In genomic region chr2:150742094-150742493, GRCh38 we compare ENCODE assay signal across 26 cellular contexts.
DNase-seq lines count a peak whose midpoint lies in the region; ATAC-seq and TF ChIP-seq lines count a peak whose summit lies in the region.
"Had no signal": no experiment of that assay in that cellular context is flagged by ENCODE, and none has a peak within 500 bp of the region (broad histone marks: within the 10 kb centered on the region; RNA-seq: fewer than 3 reads in every experiment).

No MANE protein-coding gene starts in this region.

- ATAC-seq in PC-3 (no peak), right cardiac atrium (no peak)
- no peak for ATAC-seq in activated naive CD4-positive, alpha-beta T cell treated with anti-CD3 and anti-CD28 coated beads, Interleukin-2, amount 50 U/mL, for 72 hours

- intact Hi-C loops in mammary epithelial cell (cut with micrococcal nuclease) = no loop called here
- intact Hi-C loops in breast epithelium (cut with DNase I; ENCODE audit: low total_unique reads) = no loop called here
- intact Hi-C loops in PC-3 (cut with micrococcal nuclease) = no loop called here
- intact Hi-C loops in right cardiac atrium (cut with DNase I) = no loop called here

- TF ChIP-seq POLR2A in breast epithelium (IDR thresholded peaks at IDR 0.05) = no peak

- H2AFZ ChIP-seq in mammary epithelial cell (ENCODE audit: low read depth, low read length) (peak overlapping the region; percentile 7), Loucy (ENCODE audit: low read length) (peak overlapping the region; percentile 27), PC-3 (ENCODE audit: low read length) (0 out of 2 replicates have a peak overlapping the region, but pooled peaks have one; percentile 4)

- H4K20me1 ChIP-seq in mammary epithelial cell (ENCODE audit: insufficient read depth, low read length) = no peaks in the 10 kb centered on the region
- H4K20me1 ChIP-seq in Loucy (ENCODE audit: insufficient read depth, low read length, poor library complexity, severe bottlenecking) = no peaks in the 10 kb centered on the region
- no peaks in the 10 kb centered on the region for H4K20me1 ChIP-seq in PC-3 (ENCODE audit: low read length)
- H4K20me1 ChIP-seq: BLaER1 treated with 17β-estradiol and CSF1 and Interleukin-3, amounts not matched to agents 10 nM and 100 nM had no signal

- no TSS peak for BruUV-seq in mammary epithelial cell (replicated peaks; lab: Mats Ljungman, UMichigan)
- no TSS peak for BruUV-seq in PC-3 (replicated peaks; lab: Mats Ljungman, UMichigan)

- H3K27ac Mint-ChIP-seq in activated naive CD4-positive, alpha-beta T cell treated with anti-CD3 and anti-CD28 coated beads, Interleukin-2, amount 50 U/mL, for 72 hours = no peak overlapping the region
- H3K27ac Mint-ChIP-seq: CD4-positive, alpha-beta memory T cell; H9 had no signal

- H3K9ac ChIP-seq in mammary epithelial cell (ENCODE audit: insufficient read depth, low read length) = no peak overlapping the region
- H3K9ac ChIP-seq in Loucy (ENCODE audit: low read depth, low read length, poor library complexity, severe bottlenecking) = no peak overlapping the region
- H3K9ac ChIP-seq in PC-3 (ENCODE audit: low read length) = no peak overlapping the region
- H3K9ac ChIP-seq: BLaER1 treated with 17β-estradiol and CSF1 and Interleukin-3, amounts not matched to agents 10 nM and 100 nM had no signal

- H3K27ac ChIP-seq in mammary epithelial cell (ENCODE audit: insufficient read depth, low read depth, low read length) (no peak overlapping the region), breast epithelium (no peak overlapping the region), PC-3 (ENCODE audit: low read length) (no peak overlapping the region), right cardiac atrium (ENCODE audit: low read length) (no peak overlapping the region)
- H3K27ac ChIP-seq: BLaER1 treated with 17β-estradiol and CSF1 and Interleukin-3, amounts not matched to agents 10 nM and 100 nM; RWPE1 had no signal

- no peak overlapping the region for H3K4me3 ChIP-seq in mammary epithelial cell (replicated peaks in 1 of 3; ENCODE audit: insufficient read depth in 1 of 3, low read depth in 2 of 3, low read length in 3 of 3)
- peak overlapping the region in 1 of 3 donors; percentile 6 for H3K4me3 ChIP-seq in breast epithelium
- no peak overlapping the region for H3K4me3 ChIP-seq in Loucy (ENCODE audit: low read length, poor library complexity, severe bottlenecking)
- H3K4me3 ChIP-seq in PC-3 (ENCODE audit: low read length) = no peak overlapping the region
- H3K4me3 ChIP-seq in right cardiac atrium (ENCODE audit: low read length) = no peak overlapping the region
- H3K4me3 ChIP-seq: BLaER1 treated with 17β-estradiol and CSF1 and Interleukin-3, amounts not matched to agents 10 nM and 100 nM had no signal

- DNase-seq in mammary epithelial cell = no peak
- DNase-seq in breast epithelium (ENCODE audit: low spot score in 2 of 2) = no peak
- DNase-seq in PC-3 = no peak
- no peak for DNase-seq in DMS114 treated with DMSO at 0.1 percent for 48 hours (lab: John Stamatoyannopoulos, UW; ENCODE audit: unreplicated experiment)
- DNase-seq in right cardiac atrium = no peak
- no peak for DNase-seq in activated naive CD4-positive, alpha-beta T cell treated with anti-CD3 and anti-CD28 coated beads, Interleukin-2, amount 50 U/mL, for 72 hours (ENCODE audit: low spot score in 2 of 2)
- no peak for DNase-seq in activated effector memory CD4-positive, alpha-beta T cell treated with Interleukin-2 at 50 U/mL for 16 hours
- DNase-seq: 8988T; AML-193; Caco-2; CD4-positive, alpha-beta memory T cell; DMS79; H9; KBM-7; NCI-H1092 treated with DMSO at 0.1 percent for 48 hours; NCI-H1436; NCI-H187; NCI-H2171 treated with DMSO at 0.1 percent for 48 hours; NCI-H345; NCI-H510A treated with DMSO at 0.1 percent for 48 hours; NCI-H748 treated with DMSO at 0.1 percent for 48 hours; SHP77; T-helper 1 cell had no signal

- H3K4me1 ChIP-seq in mammary epithelial cell (ENCODE audit: insufficient read depth, low read length) (no peaks in the 10 kb centered on the region), breast epithelium (no peaks in the 10 kb centered on the region), Loucy (ENCODE audit: insufficient read depth, low read length, poor library complexity, severe bottlenecking) (no peaks in the 10 kb centered on the region), PC-3 (ENCODE audit: insufficient read depth, low read length) (no peaks in the 10 kb centered on the region), right cardiac atrium (ENCODE audit: control insufficient read depth, insufficient read depth, low read length) (no peaks in the 10 kb centered on the region)
- H3K4me1 ChIP-seq: BLaER1 treated with 17β-estradiol and CSF1 and Interleukin-3, amounts not matched to agents 10 nM and 100 nM; Caco-2 had no signal

- no peaks in the 10 kb centered on the region for H3K36me3 ChIP-seq in mammary epithelial cell (ENCODE audit: insufficient read depth, low read length)
- no peaks in the 10 kb centered on the region for H3K36me3 ChIP-seq in breast epithelium
- no peaks in the 10 kb centered on the region for H3K36me3 ChIP-seq in Loucy (ENCODE audit: insufficient read depth, low read length)
- no peaks in the 10 kb centered on the region for H3K36me3 ChIP-seq in PC-3 (ENCODE audit: low read depth, low read length)
- H3K36me3 ChIP-seq: BLaER1 treated with 17β-estradiol and CSF1 and Interleukin-3, amounts not matched to agents 10 nM and 100 nM had no signal

- H3F3A ChIP-seq in Loucy (ENCODE audit: low read depth) = no peaks in the 10 kb centered on the region
- no peaks in the 10 kb centered on the region for H3F3A ChIP-seq in PC-3 (ENCODE audit: low read length, unreplicated experiment)

- CTCF ChIA-PET in mammary epithelial cell (lab: Charles Lee; ENCODE audit: low non-redundant PET) (no interaction called here), PC-3 (lab: Charles Lee) (interaction anchor here (0.7 kb wide), 1 partner anchor 40 kb away, joined by 5 read pairs; no protein-coding TSS in a partner anchor)

- H3K79me2 ChIP-seq in mammary epithelial cell (ENCODE audit: insufficient read depth, low read length) (no peaks in the 10 kb centered on the region), Loucy (ENCODE audit: insufficient read depth, low read length) (no peaks in the 10 kb centered on the region), PC-3 (ENCODE audit: low read length) (no peaks in the 10 kb centered on the region)

- H3K9me3 Mint-ChIP-seq in activated naive CD4-positive, alpha-beta T cell treated with anti-CD3 and anti-CD28 coated beads, Interleukin-2, amount 50 U/mL, for 72 hours = peaks cover 0 to 6% of the 10 kb centered on the region in 2 donors
- H3K9me3 Mint-ChIP-seq: H9 had no signal

- dilution Hi-C loops in mammary epithelial cell (cut with HindIII; ENCODE audit: low sequenced_read_pairs) = no loop called here

- no peak overlapping the region for H3K4me2 ChIP-seq in mammary epithelial cell (ENCODE audit: insufficient read depth, low read depth, low read length)
- no peak overlapping the region for H3K4me2 ChIP-seq in Loucy (ENCODE audit: low read depth, low read length, poor library complexity, severe bottlenecking)
- no peak overlapping the region for H3K4me2 ChIP-seq in PC-3 (ENCODE audit: low read length)
- H3K4me2 ChIP-seq: BLaER1 treated with 17β-estradiol and CSF1 and Interleukin-3, amounts not matched to agents 10 nM and 100 nM had no signal

- TF ChIP-seq CTCF in mammary epithelial cell (conservative IDR thresholded peaks at IDR 0.05 in 1 of 2, IDR thresholded peaks at IDR 0.05 in 1 of 2; ENCODE audit: extremely low read depth in 1 of 2, insufficient read depth in 1 of 2, low read depth in 1 of 2, low read length in 2 of 2) (no peak), breast epithelium (IDR thresholded peaks at IDR 0.05) (no peak), Loucy (conservative IDR thresholded peaks at IDR 0.05; ENCODE audit: low read length) (no peak), PC-3 (conservative IDR thresholded peaks at IDR 0.05; ENCODE audit: low read depth, low read length) (no peak)

- POLR2A ChIA-PET in PC-3 (lab: Charles Lee; ENCODE audit: unreplicated experiment) = no interaction called here

- H3K9me2 ChIP-seq in Loucy (replicated peaks; ENCODE audit: low read depth, low read length) (no peaks in the 10 kb centered on the region), PC-3 (replicated peaks; ENCODE audit: low read length) (no peaks in the 10 kb centered on the region)

- in situ Hi-C loops in mammary epithelial cell (cut with MboI; ENCODE audit: low sequenced_read_pairs in 2 of 2) = no loop called here

- no peaks in the 10 kb centered on the region for H3K36me3 Mint-ChIP-seq in activated naive CD4-positive, alpha-beta T cell treated with anti-CD3 and anti-CD28 coated beads, Interleukin-2, amount 50 U/mL, for 72 hours
- H3K36me3 Mint-ChIP-seq: CD4-positive, alpha-beta memory T cell had no signal

- H3K27me3 ChIP-seq in mammary epithelial cell (ENCODE audit: insufficient read depth, low read length) = no peaks in the 10 kb centered on the region
- H3K27me3 ChIP-seq in breast epithelium = no peaks in the 10 kb centered on the region
- H3K27me3 ChIP-seq in Loucy (ENCODE audit: insufficient read depth, low read length, poor library complexity, severe bottlenecking) = no peaks in the 10 kb centered on the region
- no peaks in the 10 kb centered on the region for H3K27me3 ChIP-seq in PC-3 (ENCODE audit: low read length)
- H3K27me3 ChIP-seq in right cardiac atrium (ENCODE audit: control insufficient read depth, insufficient read depth) = no peaks in the 10 kb centered on the region
- H3K27me3 ChIP-seq: BLaER1 treated with 17β-estradiol and CSF1 and Interleukin-3, amounts not matched to agents 10 nM and 100 nM had no signal

- 73% methylated on average over 4 of the region's 4 CpGs for WGBS in mammary epithelial cell (ENCODE audit: low coverage, missing lambda C conversion rate)
- WGBS in right cardiac atrium = 83% methylated on average over 4 of the region's 4 CpGs

- no peaks in the 10 kb centered on the region for H3K9me3 ChIP-seq in mammary epithelial cell (replicated peaks; ENCODE audit: insufficient read depth, low read length)
- no peaks in the 10 kb centered on the region for H3K9me3 ChIP-seq in breast epithelium
- no peaks in the 10 kb centered on the region for H3K9me3 ChIP-seq in Loucy (ENCODE audit: insufficient read depth, low read depth, low read length)
- no peaks in the 10 kb centered on the region for H3K9me3 ChIP-seq in PC-3 (ENCODE audit: low read length)
- H3K9me3 ChIP-seq in right cardiac atrium (ENCODE audit: control insufficient read depth, low read length) = no peaks in the 10 kb centered on the region
- H3K9me3 ChIP-seq: BLaER1 treated with 17β-estradiol and CSF1 and Interleukin-3, amounts not matched to agents 10 nM and 100 nM; Caco-2 had no signal
